ENCODE assay signal across 33 cellular contexts in the genomic region with DNA sequence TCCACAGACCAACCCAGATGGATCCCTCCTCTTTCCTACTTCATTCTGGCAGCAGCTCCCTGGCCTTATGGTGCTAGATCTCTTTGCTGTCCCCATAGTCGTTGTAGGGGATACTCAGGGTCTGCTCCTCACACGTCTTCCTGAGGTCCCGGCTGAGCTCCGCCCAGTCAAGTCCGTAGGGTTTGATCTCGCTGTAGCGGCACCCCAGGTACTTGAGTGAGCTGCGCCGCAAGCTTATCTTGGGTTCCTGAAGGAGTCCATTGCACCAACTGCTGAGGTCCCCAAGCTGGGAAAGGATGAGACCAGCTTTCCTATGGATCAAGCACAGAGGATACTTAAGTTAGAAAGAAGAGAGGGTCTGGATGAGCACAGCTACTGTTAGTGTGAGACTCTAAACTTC.
A peak's percentile ranks its signal among the peaks of the same experiment; 100 is the strongest.
DNase-seq lines count a peak whose midpoint lies in the region; ATAC-seq, FAIRE-seq and TF ChIP-seq lines count a peak whose summit lies in the region.
"Had no signal": no experiment of that assay in that cellular context is flagged by ENCODE, and none has a peak within 500 bp of the region (broad histone marks: within the 10 kb centered on the region; RNA-seq: fewer than 3 reads in every experiment).

No MANE protein-coding gene starts in this region.

- H4K91ac ChIP-seq in trophoblast cell (ENCODE audit: low read depth, low read length) = peak overlapping the region; percentile 51

- no peaks in the 10 kb centered on the region for H3K9me2 ChIP-seq in hepatocyte (replicated peaks; ENCODE audit: insufficient read depth)

- H3K9me3 ChIP-seq in K562 (replicated peaks; ENCODE audit: control insufficient read depth, insufficient read depth, low read depth, low read length) (no peaks in the 10 kb centered on the region), trophoblast cell (ENCODE audit: insufficient read depth, low read depth, low read length) (no peaks in the 10 kb centered on the region), HAP-1 (no peaks in the 10 kb centered on the region), hepatocyte (ENCODE audit: low read depth) (no peaks in the 10 kb centered on the region)
- H3K9me3 ChIP-seq: A549; BE2C; BLaER1; BLaER1 treated with 17β-estradiol and CSF1 and Interleukin-3, amounts not matched to agents 10 nM and 100 nM; Caco-2 had no signal

- H3K79me2 ChIP-seq in K562 (ENCODE audit: control insufficient read depth, insufficient read depth, low read length) (no peaks in the 10 kb centered on the region), trophoblast cell (ENCODE audit: control insufficient read depth, insufficient read depth, low read length, poor library complexity) (no peaks in the 10 kb centered on the region), hepatocyte (no peaks in the 10 kb centered on the region)

- no peaks in the 10 kb centered on the region for H3K79me1 ChIP-seq in trophoblast cell (ENCODE audit: low read length)

- H3K18ac ChIP-seq in trophoblast cell (ENCODE audit: low read length) = no peak overlapping the region

- H3K4ac ChIP-seq in trophoblast cell (ENCODE audit: low read depth, low read length) = no peak overlapping the region

- TF ChIP-seq POLR2A in K562 (conservative IDR thresholded peaks at IDR 0.05) = no peak

- H3K4me1 ChIP-seq in K562 (replicated peaks in 1 of 2; ENCODE audit: control insufficient read depth in 2 of 2, insufficient read depth in 2 of 2, low read length in 2 of 2) (peaks cover 4 to 6% of the 10 kb centered on the region in 2 experiments; a peak in 3 of 5 replicates), trophoblast cell (ENCODE audit: control insufficient read depth in 1 of 2, insufficient read depth in 2 of 2, low read length in 2 of 2) (peaks cover 4 to 5% of the 10 kb centered on the region in 2 experiments), HAP-1 (no peaks in the 10 kb centered on the region), hepatocyte (ENCODE audit: insufficient read depth) (no peaks in the 10 kb centered on the region)
- H3K4me1 ChIP-seq: A549; BE2C; BLaER1; BLaER1 treated with 17β-estradiol and CSF1 and Interleukin-3, amounts not matched to agents 10 nM and 100 nM; Caco-2 had no signal

- no peak overlapping the region for H3K14ac ChIP-seq in trophoblast cell (ENCODE audit: low read length)

- H4K8ac ChIP-seq in trophoblast cell (ENCODE audit: low read depth, low read length) = no peak overlapping the region

- FAIRE-seq in K562 (lab: Jason Lieb, UNC) = no peak
- FAIRE-seq: A204.1, A549 had no signal

- no peak overlapping the region for H4K12ac ChIP-seq in trophoblast cell (ENCODE audit: low read depth, low read length)

- H2BK120ac ChIP-seq in trophoblast cell (ENCODE audit: insufficient read depth, low read length, poor library complexity) = no peak overlapping the region

- H3K4me3 ChIP-seq in K562 (no peak overlapping the region), trophoblast cell (ENCODE audit: low read depth, low read length) (no peak overlapping the region), HAP-1 (no peak overlapping the region), hepatocyte (no peak overlapping the region)
- H3K4me3 ChIP-seq: A549; BLaER1; BLaER1 treated with 17β-estradiol and CSF1 and Interleukin-3, amounts not matched to agents 10 nM and 100 nM had no signal

- ATAC-seq in K562 (peak; percentile 59), GM19023 (IDR thresholded peaks at IDR 0.05; ENCODE audit: unreplicated experiment) (no peak)
- ATAC-seq: A549; CD8-positive, alpha-beta T cell had no signal

- H2BK5ac ChIP-seq in trophoblast cell (ENCODE audit: low read depth, low read length, poor library complexity) = no peak overlapping the region

- no TSS peak for BruUV-seq in K562 (replicated peaks; lab: Mats Ljungman, UMichigan)

- peak in 1 of 4 experiments; percentile 34 for DNase-seq in K562 (ENCODE audit: extremely low read depth in 1 of 4, low spot score in 3 of 4)
- DNase-seq in epithelial cell of prostate (ENCODE audit: low read depth, low spot score) = no peak
- no peak for DNase-seq in trophoblast cell
- DNase-seq in posterior vena cava (ENCODE audit: low spot score) = peak; percentile 82
- DNase-seq in HAP-1 (ENCODE audit: low spot score in 2 of 2) = no peak
- DNase-seq in stimulated activated CD4-positive, alpha-beta T cell treated with anti-CD3 and anti-CD28 coated beads, Interleukin-4, amount 100 ng/mL, for 24 hours = no peak
- DNase-seq in hepatocyte (ENCODE audit: low spot score) = no peak
- DNase-seq: 8988T; ACHN; AML-193; BE2C; C1 segment of cervical spinal cord; Caco-2; Calu3; CD4-positive, alpha-beta memory T cell; CD4-positive, alpha-beta T cell; CD4-positive, CD25-positive, alpha-beta regulatory T cell; CD8-positive, alpha-beta memory T cell; CD8-positive, alpha-beta T cell; COR-L47; DMS 273 treated with DMSO at 0.1 percent for 48 hours; DMS153; DMS79; DMS79 treated with DMSO at 0.1 percent for 48 hours; DND-41; EL had no signal

- H4K20me1 ChIP-seq in K562 (replicated peaks; ENCODE audit: control insufficient read depth, insufficient read depth, low read length) (no peaks in the 10 kb centered on the region), hepatocyte (ENCODE audit: insufficient read depth, poor library complexity, severe bottlenecking) (no peaks in the 10 kb centered on the region)
- H4K20me1 ChIP-seq: BLaER1; BLaER1 treated with 17β-estradiol and CSF1 and Interleukin-3, amounts not matched to agents 10 nM and 100 nM had no signal

- WGBS in K562 (ENCODE audit: insufficient coverage, low coverage, missing lambda C conversion rate) = 50% methylated on average over 9 of the region's 9 CpGs
- WGBS in trophoblast cell (ENCODE audit: extremely low coverage, insufficient coverage, insufficient read length) = no CpG with 5 or more reads among the region's 9 CpGs
- 95% methylated on average over 9 of the region's 9 CpGs for WGBS in hepatocyte (ENCODE audit: low lambda C conversion rate, missing lambda C conversion rate)

- POLR2A ChIA-PET in K562 (lab: Yijun Ruan, JAX) = interaction anchor here (0.6 to 1.4 kb wide), 3 partner anchors 9 to 78 kb away, joined by 3 to 4 read pairs (median 3); no protein-coding TSS in a partner anchor

- TF ChIP-seq CTCF in K562 (IDR thresholded peaks at IDR 0.05 in 2 of 3, conservative IDR thresholded peaks at IDR 0.05 in 1 of 3; ENCODE audit: insufficient read depth in 2 of 3, low read depth in 1 of 3, low read length in 3 of 3) = no peak
- no peak for TF ChIP-seq CTCF in hepatocyte (IDR thresholded peaks at IDR 0.05; ENCODE audit: poor library complexity)

- H3K27me3 ChIP-seq in K562 (ENCODE audit: control insufficient read depth in 2 of 2, insufficient read depth in 2 of 2, low read length in 2 of 2) = no peaks in the 10 kb centered on the region
- H3K27me3 ChIP-seq in trophoblast cell (ENCODE audit: insufficient read depth, low read length) = no peaks in the 10 kb centered on the region
- H3K27me3 ChIP-seq in HAP-1 (ENCODE audit: low read depth) = no peaks in the 10 kb centered on the region
- no peaks in the 10 kb centered on the region for H3K27me3 ChIP-seq in hepatocyte
- H3K27me3 ChIP-seq: BLaER1; BLaER1 treated with 17β-estradiol and CSF1 and Interleukin-3, amounts not matched to agents 10 nM and 100 nM had no signal

- no peak overlapping the region for H3K9ac ChIP-seq in K562 (ENCODE audit: insufficient read depth in 1 of 2, low read depth in 2 of 2, low read length in 2 of 2)
- no peak overlapping the region for H3K9ac ChIP-seq in trophoblast cell (ENCODE audit: low read length)
- H3K9ac ChIP-seq: BLaER1; BLaER1 treated with 17β-estradiol and CSF1 and Interleukin-3, amounts not matched to agents 10 nM and 100 nM had no signal

- H3K27ac ChIP-seq in K562 (ENCODE audit: extremely low read depth, low read depth, low read length) (no peak overlapping the region), epithelial cell of prostate (peak overlapping the region; percentile 29), trophoblast cell (ENCODE audit: low read depth, low read length) (no peak overlapping the region), hepatocyte (no peak overlapping the region)
- H3K27ac ChIP-seq: 22Rv1; A549; BLaER1; BLaER1 treated with 17β-estradiol and CSF1 and Interleukin-3, amounts not matched to agents 10 nM and 100 nM; C4-2B had no signal

- no peak for TF ChIP-seq EP300 in K562 (IDR thresholded peaks at IDR 0.05; ENCODE audit: low read length)

- TF ChIP-seq RAD21 in K562 (CRISPR knock-in tag; conservative IDR thresholded peaks at IDR 0.05 in 1 of 2, IDR thresholded peaks at IDR 0.05 in 1 of 2) = no peak

- H2AK5ac ChIP-seq in trophoblast cell (ENCODE audit: low read length) = no peak overlapping the region

- H3K4me2 ChIP-seq in K562 (ENCODE audit: insufficient read depth, low read length) (no peak overlapping the region), trophoblast cell (ENCODE audit: low read length) (no peak overlapping the region), hepatocyte (no peak overlapping the region)
- H3K4me2 ChIP-seq: A549; BLaER1; BLaER1 treated with 17β-estradiol and CSF1 and Interleukin-3, amounts not matched to agents 10 nM and 100 nM had no signal

- no peak overlapping the region for H3K23ac ChIP-seq in trophoblast cell (ENCODE audit: low read length)

- H2AFZ ChIP-seq in K562 (ENCODE audit: low read depth, low read length) (peak overlapping the region; percentile 70), trophoblast cell (ENCODE audit: insufficient read depth, low read length, poor library complexity) (no peak overlapping the region), hepatocyte (no peak overlapping the region)

- CTCF ChIA-PET in K562 (lab: Yijun Ruan, JAX; ENCODE audit: low intra/inter-chr PET ratio) = no interaction called here

- in situ Hi-C loops in K562 (cut with MboI) = no loop called here
- in situ Hi-C loops in HAP-1 (cut with MboI; ENCODE audit: low sequenced_read_pairs) = no loop called here

- intact Hi-C loops in K562 (cut with micrococcal nuclease) (no loop called here), posterior vena cava (cut with DNase I) (no loop called here)

- H3K36me3 ChIP-seq in K562 (ENCODE audit: control insufficient read depth, insufficient read depth, low read length) (no peaks in the 10 kb centered on the region), trophoblast cell (ENCODE audit: control insufficient read depth in 1 of 2, insufficient read depth in 2 of 2, low read length in 2 of 2) (no peaks in the 10 kb centered on the region), HAP-1 (replicated peaks) (no peaks in the 10 kb centered on the region), hepatocyte (replicated peaks; ENCODE audit: insufficient read depth, low read depth) (no peaks in the 10 kb centered on the region)
- H3K36me3 ChIP-seq: BE2C; BLaER1; BLaER1 treated with 17β-estradiol and CSF1 and Interleukin-3, amounts not matched to agents 10 nM and 100 nM had no signal

- no peaks in the 10 kb centered on the region for H3K9me1 ChIP-seq in K562 (ENCODE audit: control insufficient read depth, insufficient read depth, low read length)

- H2BK12ac ChIP-seq in trophoblast cell (ENCODE audit: low read length) = peak overlapping the region; percentile 32

TF ChIP-seq in K562, 482 proteins besides CTCF, POLR2A, EP300 and RAD21:
- peak; percentile 62 for TF ChIP-seq HNRNPLL (IDR thresholded peaks at IDR 0.05; ENCODE audit: low read depth, low read length, poor library complexity, severe bottlenecking)
- no peak for TF ChIP-seq ILF3 (IDR thresholded peaks at IDR 0.05; ENCODE audit: borderline replicate concordance)
